ENCODE assay signal across 7 cellular contexts in genomic region chr13:109778102-109778542, GRCh38. TPM values are rescaled to one million over a fixed set of nuclear protein-coding genes. Genes with fewer than 3 reads are reported as not detected.
DNase-seq lines count a peak whose midpoint lies in the region; ATAC-seq and TF ChIP-seq lines count a peak whose summit lies in the region.

No MANE protein-coding gene starts in this region.

- no peaks in the 10 kb centered on the region for H3K36me3 ChIP-seq in ovary

- no peak for TF ChIP-seq POLR2A in ovary (IDR thresholded peaks at IDR 0.05)

- H3K4me1 ChIP-seq in ovary (ENCODE audit: insufficient read depth) = peaks cover 16% of the 10 kb centered on the region

- intact Hi-C loops in ovary (cut with DNase I) = no loop called here

- H3K27me3 Mint-ChIP-seq in stimulated activated memory B cell treated with anti-CD40 and anti-IgM and Interleukin-4, amounts not matched to agents 10 μg/mL and 1 μg/mL and 100 μg/mL, for 72 hours = no peaks in the 10 kb centered on the region

- DNase-seq in NCI-H748 (lab: John Stamatoyannopoulos, UW; ENCODE audit: unreplicated experiment) (peak; percentile 75), ovary (no peak), ureter (ENCODE audit: low spot score) (no peak), RWPE1 (ENCODE audit: low spot score) (no peak)
- peak; percentile 23 for DNase-seq in central memory CD4-positive, alpha-beta T cell

- no peak overlapping the region for H3K27ac Mint-ChIP-seq in stimulated activated memory B cell treated with anti-CD40 and anti-IgM and Interleukin-4, amounts not matched to agents 10 μg/mL and 1 μg/mL and 100 μg/mL, for 72 hours

- peak overlapping the region; percentile 15 for H3K4me3 ChIP-seq in ovary

- H3K4me3 Mint-ChIP-seq in stimulated activated memory B cell treated with anti-CD40 and anti-IgM and Interleukin-4, amounts not matched to agents 10 μg/mL and 1 μg/mL and 100 μg/mL, for 72 hours = no peak overlapping the region

- CTCF ChIA-PET in RWPE1 (lab: Yijun Ruan, JAX) = no interaction called here

- no peaks in the 10 kb centered on the region for H3K27me3 ChIP-seq in ovary

- no peaks in the 10 kb centered on the region for H3K9me3 Mint-ChIP-seq in stimulated activated memory B cell treated with anti-CD40 and anti-IgM and Interleukin-4, amounts not matched to agents 10 μg/mL and 1 μg/mL and 100 μg/mL, for 72 hours

- H3K4me1 Mint-ChIP-seq in stimulated activated memory B cell treated with anti-CD40 and anti-IgM and Interleukin-4, amounts not matched to agents 10 μg/mL and 1 μg/mL and 100 μg/mL, for 72 hours = peaks cover 22% of the 10 kb centered on the region

- ATAC-seq in GM21381 (IDR thresholded peaks at IDR 0.05; ENCODE audit: unreplicated experiment) = peak; percentile 48
- ATAC-seq in stimulated activated memory B cell treated with anti-CD40 and anti-IgM and Interleukin-4, amounts not matched to agents 10 μg/mL and 1 μg/mL and 100 μg/mL, for 72 hours = no peak

- peaks cover 6% of the 10 kb centered on the region for H3K36me3 Mint-ChIP-seq in stimulated activated memory B cell treated with anti-CD40 and anti-IgM and Interleukin-4, amounts not matched to agents 10 μg/mL and 1 μg/mL and 100 μg/mL, for 72 hours

- no peaks in the 10 kb centered on the region for H3K9me3 ChIP-seq in ovary

- TF ChIP-seq EP300 in ovary (IDR thresholded peaks at IDR 0.05) = no peak

- 31 to 37% (median 33%) methylated on average over 6 of the region's 6 CpGs for WGBS in ovary, 3 donors

- H3K27ac ChIP-seq in ovary = no peak overlapping the region
- H3K27ac ChIP-seq in RWPE1 = no peak overlapping the region

- POLR2A ChIA-PET in RWPE1 (lab: Yijun Ruan, JAX; ENCODE audit: low non-redundant PET) = no interaction called here

- TF ChIP-seq CTCF in ovary (IDR thresholded peaks at IDR 0.05) = no peak
- TF ChIP-seq CTCF in RWPE1 (conservative IDR thresholded peaks at IDR 0.05; ENCODE audit: low read depth) = no peak

RNA-seq across cellular contexts. Expression of gene IRS2, which starts 8.3 kb away (rescaled TPM):
- total RNA-seq in ovary = 10 to 100 TPM; 19.3 to 40.9 (median 29.3) TPM
- polyA plus RNA-seq in ovary = 10 to 100 TPM; 14.6 to 20.5 TPM
- total RNA-seq in ureter = 6.0 TPM

Comparison
In these comparisons a context has a peak if more than half of its experiments do, and no peak if none do; other contexts are left out.
1. DNase-seq: peak in NCI-H748 (single experiment) and central memory CD4-positive, alpha-beta T cell (single experiment); none in ovary (0 of 5), ureter (single experiment) and RWPE1 (single experiment).